Comparison of ENCODE assay signal across 1 cellular context in the genomic region with DNA sequence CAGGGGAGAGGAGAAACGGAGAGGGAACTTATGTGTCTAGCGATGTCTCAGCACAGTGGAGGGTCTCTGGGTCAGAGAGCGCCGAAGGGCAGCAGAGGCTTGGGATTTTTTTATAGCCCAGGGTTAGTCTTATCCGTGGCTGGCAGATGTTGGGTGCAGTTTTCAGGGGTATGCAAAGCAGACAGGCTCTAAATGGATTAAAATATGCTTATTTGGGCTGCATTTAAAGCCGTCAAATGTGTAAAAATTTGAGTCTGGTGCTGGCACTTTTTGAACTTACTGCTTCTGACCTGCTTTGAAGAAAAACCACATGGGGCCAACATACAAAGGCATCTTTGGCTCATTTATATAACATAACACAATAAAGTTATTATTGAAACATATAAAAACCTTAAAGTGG.
TF ChIP-seq lines count a peak whose summit lies in the region.

No MANE protein-coding gene starts in this region.

TF ChIP-seq in GM23338, 12 proteins besides CTCF, POLR2A, EP300 and RAD21:
- TF ChIP-seq, protein P1, sequence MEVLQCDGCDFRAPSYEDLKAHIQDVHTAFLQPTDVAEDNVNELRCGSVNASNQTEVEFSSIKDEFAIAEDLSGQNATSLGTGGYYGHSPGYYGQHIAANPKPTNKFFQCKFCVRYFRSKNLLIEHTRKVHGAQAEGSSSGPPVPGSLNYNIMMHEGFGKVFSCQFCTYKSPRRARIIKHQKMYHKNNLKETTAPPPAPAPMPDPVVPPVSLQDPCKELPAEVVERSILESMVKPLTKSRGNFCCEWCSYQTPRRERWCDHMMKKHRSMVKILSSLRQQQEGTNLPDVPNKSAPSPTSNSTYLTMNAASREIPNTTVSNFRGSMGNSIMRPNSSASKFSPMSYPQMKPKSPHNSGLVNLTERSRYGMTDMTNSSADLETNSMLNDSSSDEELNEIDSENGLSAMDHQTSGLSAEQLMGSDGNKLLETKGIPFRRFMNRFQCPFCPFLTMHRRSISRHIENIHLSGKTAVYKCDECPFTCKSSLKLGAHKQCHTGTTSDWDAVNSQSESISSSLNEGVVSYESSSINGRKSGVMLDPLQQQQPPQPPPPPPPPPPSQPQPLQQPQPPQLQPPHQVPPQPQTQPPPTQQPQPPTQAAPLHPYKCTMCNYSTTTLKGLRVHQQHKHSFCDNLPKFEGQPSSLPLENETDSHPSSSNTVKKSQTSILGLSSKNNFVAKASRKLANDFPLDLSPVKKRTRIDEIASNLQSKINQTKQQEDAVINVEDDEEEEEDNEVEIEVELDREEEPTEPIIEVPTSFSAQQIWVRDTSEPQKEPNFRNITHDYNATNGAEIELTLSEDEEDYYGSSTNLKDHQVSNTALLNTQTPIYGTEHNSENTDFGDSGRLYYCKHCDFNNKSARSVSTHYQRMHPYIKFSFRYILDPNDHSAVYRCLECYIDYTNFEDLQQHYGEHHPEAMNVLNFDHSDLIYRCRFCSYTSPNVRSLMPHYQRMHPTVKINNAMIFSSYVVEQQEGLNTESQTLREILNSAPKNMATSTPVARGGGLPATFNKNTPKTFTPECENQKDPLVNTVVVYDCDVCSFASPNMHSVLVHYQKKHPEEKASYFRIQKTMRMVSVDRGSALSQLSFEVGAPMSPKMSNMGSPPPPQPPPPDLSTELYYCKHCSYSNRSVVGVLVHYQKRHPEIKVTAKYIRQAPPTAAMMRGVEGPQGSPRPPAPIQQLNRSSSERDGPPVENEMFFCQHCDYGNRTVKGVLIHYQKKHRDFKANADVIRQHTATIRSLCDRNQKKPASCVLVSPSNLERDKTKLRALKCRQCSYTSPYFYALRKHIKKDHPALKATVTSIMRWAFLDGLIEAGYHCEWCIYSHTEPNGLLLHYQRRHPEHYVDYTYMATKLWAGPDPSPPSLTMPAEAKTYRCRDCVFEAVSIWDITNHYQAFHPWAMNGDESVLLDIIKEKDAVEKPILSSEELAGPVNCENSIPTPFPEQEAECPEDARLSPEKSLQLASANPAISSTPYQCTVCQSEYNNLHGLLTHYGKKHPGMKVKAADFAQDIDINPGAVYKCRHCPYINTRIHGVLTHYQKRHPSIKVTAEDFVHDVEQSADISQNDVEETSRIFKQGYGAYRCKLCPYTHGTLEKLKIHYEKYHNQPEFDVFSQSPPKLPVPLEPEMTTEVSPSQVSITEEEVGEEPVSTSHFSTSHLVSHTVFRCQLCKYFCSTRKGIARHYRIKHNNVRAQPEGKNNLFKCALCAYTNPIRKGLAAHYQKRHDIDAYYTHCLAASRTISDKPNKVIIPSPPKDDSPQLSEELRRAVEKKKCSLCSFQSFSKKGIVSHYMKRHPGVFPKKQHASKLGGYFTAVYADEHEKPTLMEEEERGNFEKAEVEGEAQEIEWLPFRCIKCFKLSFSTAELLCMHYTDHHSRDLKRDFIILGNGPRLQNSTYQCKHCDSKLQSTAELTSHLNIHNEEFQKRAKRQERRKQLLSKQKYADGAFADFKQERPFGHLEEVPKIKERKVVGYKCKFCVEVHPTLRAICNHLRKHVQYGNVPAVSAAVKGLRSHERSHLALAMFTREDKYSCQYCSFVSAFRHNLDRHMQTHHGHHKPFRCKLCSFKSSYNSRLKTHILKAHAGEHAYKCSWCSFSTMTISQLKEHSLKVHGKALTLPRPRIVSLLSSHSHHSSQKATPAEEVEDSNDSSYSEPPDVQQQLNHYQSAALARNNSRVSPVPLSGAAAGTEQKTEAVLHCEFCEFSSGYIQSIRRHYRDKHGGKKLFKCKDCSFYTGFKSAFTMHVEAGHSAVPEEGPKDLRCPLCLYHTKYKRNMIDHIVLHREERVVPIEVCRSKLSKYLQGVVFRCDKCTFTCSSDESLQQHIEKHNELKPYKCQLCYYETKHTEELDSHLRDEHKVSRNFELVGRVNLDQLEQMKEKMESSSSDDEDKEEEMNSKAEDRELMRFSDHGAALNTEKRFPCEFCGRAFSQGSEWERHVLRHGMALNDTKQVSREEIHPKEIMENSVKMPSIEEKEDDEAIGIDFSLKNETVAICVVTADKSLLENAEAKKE (CRISPR knock-in tag; IDR thresholded peaks at IDR 0.05), result no peak
- TF ChIP-seq EZH2 (IDR thresholded peaks at IDR 0.05; ENCODE audit: low read depth, unreplicated experiment) (no peak), NANOG (IDR thresholded peaks at IDR 0.05; ENCODE audit: borderline replicate concordance) (no peak), EZH2phosphoT487 (IDR thresholded peaks at IDR 0.05; ENCODE audit: unreplicated experiment) (no peak), POLR2AphosphoS5 (IDR thresholded peaks at IDR 0.05; ENCODE audit: low read depth) (no peak)
- TF ChIP-seq, protein P2, sequence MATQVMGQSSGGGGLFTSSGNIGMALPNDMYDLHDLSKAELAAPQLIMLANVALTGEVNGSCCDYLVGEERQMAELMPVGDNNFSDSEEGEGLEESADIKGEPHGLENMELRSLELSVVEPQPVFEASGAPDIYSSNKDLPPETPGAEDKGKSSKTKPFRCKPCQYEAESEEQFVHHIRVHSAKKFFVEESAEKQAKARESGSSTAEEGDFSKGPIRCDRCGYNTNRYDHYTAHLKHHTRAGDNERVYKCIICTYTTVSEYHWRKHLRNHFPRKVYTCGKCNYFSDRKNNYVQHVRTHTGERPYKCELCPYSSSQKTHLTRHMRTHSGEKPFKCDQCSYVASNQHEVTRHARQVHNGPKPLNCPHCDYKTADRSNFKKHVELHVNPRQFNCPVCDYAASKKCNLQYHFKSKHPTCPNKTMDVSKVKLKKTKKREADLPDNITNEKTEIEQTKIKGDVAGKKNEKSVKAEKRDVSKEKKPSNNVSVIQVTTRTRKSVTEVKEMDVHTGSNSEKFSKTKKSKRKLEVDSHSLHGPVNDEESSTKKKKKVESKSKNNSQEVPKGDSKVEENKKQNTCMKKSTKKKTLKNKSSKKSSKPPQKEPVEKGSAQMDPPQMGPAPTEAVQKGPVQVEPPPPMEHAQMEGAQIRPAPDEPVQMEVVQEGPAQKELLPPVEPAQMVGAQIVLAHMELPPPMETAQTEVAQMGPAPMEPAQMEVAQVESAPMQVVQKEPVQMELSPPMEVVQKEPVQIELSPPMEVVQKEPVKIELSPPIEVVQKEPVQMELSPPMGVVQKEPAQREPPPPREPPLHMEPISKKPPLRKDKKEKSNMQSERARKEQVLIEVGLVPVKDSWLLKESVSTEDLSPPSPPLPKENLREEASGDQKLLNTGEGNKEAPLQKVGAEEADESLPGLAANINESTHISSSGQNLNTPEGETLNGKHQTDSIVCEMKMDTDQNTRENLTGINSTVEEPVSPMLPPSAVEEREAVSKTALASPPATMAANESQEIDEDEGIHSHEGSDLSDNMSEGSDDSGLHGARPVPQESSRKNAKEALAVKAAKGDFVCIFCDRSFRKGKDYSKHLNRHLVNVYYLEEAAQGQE (IDR thresholded peaks at IDR 0.05; ENCODE audit: unreplicated experiment), result no peak
